22 cellular contexts compared by ENCODE assay signal in genomic region chr5:40779561-40779960, GRCh38. TPM values are rescaled to one million over a fixed set of nuclear protein-coding genes. Genes with fewer than 3 reads are reported as not detected.
DNase-seq lines count a peak whose midpoint lies in the region; ATAC-seq, FAIRE-seq and TF ChIP-seq lines count a peak whose summit lies in the region.
"Had no signal": no experiment of that assay in that cellular context is flagged by ENCODE, and none has a peak within 500 bp of the region (broad histone marks: within the 10 kb centered on the region; RNA-seq: fewer than 3 reads in every experiment).

No MANE protein-coding gene starts in this region.

- TF ChIP-seq EP300 in HepG2 (IDR thresholded peaks at IDR 0.05; ENCODE audit: low read depth in 2 of 2, low read length in 2 of 2) (no peak), HepG2 (CRISPR knock-in tag; IDR thresholded peaks at IDR 0.05; ENCODE audit: borderline replicate concordance) (no peak)

- H3K27ac Mint-ChIP-seq in type B pancreatic cell = peak overlapping the region; percentile 11
- H3K27ac Mint-ChIP-seq: B cell; CD4-positive, CD25-positive, alpha-beta regulatory T cell; CD8-positive, alpha-beta T cell; H9; HFFc6 had no signal

- peaks cover 71% of the 10 kb centered on the region for H3K79me2 ChIP-seq in HepG2 (ENCODE audit: insufficient read depth, low read length)

- peaks cover 16 to 49% (median 24%) of the 10 kb centered on the region in 4 donors for H3K4me1 ChIP-seq in liver (ENCODE audit: control insufficient read depth in 4 of 4, insufficient read depth in 4 of 4, low read length in 3 of 4)
- peaks cover 63% of the 10 kb centered on the region for H3K4me1 ChIP-seq in HepG2 (ENCODE audit: insufficient read depth, low read length)
- peaks cover 0 to 66% (median 25%) of the 10 kb centered on the region in 4 donors for H3K4me1 ChIP-seq in right lobe of liver

- no TSS peak for BruUV-seq in HepG2 (replicated peaks; lab: Mats Ljungman, UMichigan)

- H3K4me1 Mint-ChIP-seq in type B pancreatic cell (ENCODE audit: unreplicated experiment) = peaks cover 23% of the 10 kb centered on the region
- H3K4me1 Mint-ChIP-seq: H9 had no signal

- peaks cover 3% of the 10 kb centered on the region; the same call in 1 of the 2 replicates for H4K20me1 ChIP-seq in HepG2 (ENCODE audit: insufficient read depth, low read length)

- H3K4me3 Mint-ChIP-seq in type B pancreatic cell = no peak overlapping the region
- H3K4me3 Mint-ChIP-seq: B cell; CD4-positive, CD25-positive, alpha-beta regulatory T cell; CD8-positive, alpha-beta T cell; H9; HFFc6 had no signal

- peaks cover 1 to 12% (median 6%) of the 10 kb centered on the region in 4 donors for H3K36me3 ChIP-seq in liver (ENCODE audit: control insufficient read depth in 4 of 4, insufficient read depth in 3 of 4, low read depth in 1 of 4, low read length in 3 of 4)
- peaks cover 7 to 18% of the 10 kb centered on the region in 2 experiments for H3K36me3 ChIP-seq in HepG2 (replicated peaks in 1 of 2; ENCODE audit: control insufficient read depth in 1 of 2, insufficient read depth in 2 of 2, low read length in 2 of 2)
- H3K36me3 ChIP-seq in right lobe of liver = peaks cover 0 to 17% (median 7%) of the 10 kb centered on the region in 4 donors

- DNase-seq in HepG2 (ENCODE audit: low spot score) (no peak), right lobe of liver (no peak), type B pancreatic cell (ENCODE audit: extremely low spot score, unreplicated experiment) (no peak), RKO (ENCODE audit: low spot score) (no peak), HEK293T (ENCODE audit: extremely low spot score) (no peak)
- DNase-seq: Caco-2; CD4-positive, CD25-positive, alpha-beta regulatory T cell; CD8-positive, alpha-beta T cell; DMS153; DND-41; H9; HFFc6 had no signal

- no peak overlapping the region for H3K4me3 ChIP-seq in liver (ENCODE audit: low read depth in 1 of 3, low read length in 3 of 3)
- H3K4me3 ChIP-seq in HepG2 (replicated peaks in 1 of 3; ENCODE audit: insufficient read depth in 1 of 3, low read depth in 2 of 3, low read length in 3 of 3) = no peak overlapping the region
- peak overlapping the region in 1 of 3 donors; percentile 2 for H3K4me3 ChIP-seq in right lobe of liver
- H3K4me3 ChIP-seq: BLaER1 had no signal

- H3K27ac ChIP-seq in liver (ENCODE audit: low read depth in 1 of 2, low read length in 2 of 2) = peak overlapping the region; percentile 60 to 82
- H3K27ac ChIP-seq in HepG2 (ENCODE audit: extremely low read length, insufficient read depth, low read length) = no peak overlapping the region
- peak overlapping the region; percentile 48 to 64 (median 63) for H3K27ac ChIP-seq in right lobe of liver
- H3K27ac ChIP-seq: 22Rv1, BLaER1, C4-2B had no signal

- no peak for TF ChIP-seq POLR2A in HepG2 (IDR thresholded peaks at IDR 0.05; ENCODE audit: insufficient read depth in 1 of 2, low read depth in 2 of 2, low read length in 2 of 2)
- TF ChIP-seq POLR2A in right lobe of liver (IDR thresholded peaks at IDR 0.05) = no peak

- in situ Hi-C loops in HepG2 (cut with HindIII; ENCODE audit: extremely low pct_ligation_motif_present, low pct_unique_long_range_greater_than_20kb) = no loop called here

- no peak for TF ChIP-seq CTCF in liver (IDR thresholded peaks at IDR 0.05; ENCODE audit: low read depth, low read length, missing input control)
- TF ChIP-seq CTCF in HepG2 (CRISPR knock-in tag; IDR thresholded peaks at IDR 0.05) = no peak
- TF ChIP-seq CTCF in right lobe of liver (IDR thresholded peaks at IDR 0.05) = no peak
- no peak for TF ChIP-seq CTCF in type B pancreatic cell (conservative IDR thresholded peaks at IDR 0.05)

- ATAC-seq in HepG2 = no peak
- peak; percentile 36 to 69 (median 54) for ATAC-seq in right lobe of liver
- ATAC-seq: CD8-positive, alpha-beta T cell; HCT116 had no signal

- H3K4me2 ChIP-seq in HepG2 (ENCODE audit: low read depth, low read length) = no peak overlapping the region
- H3K4me2 ChIP-seq: BLaER1 had no signal

- WGBS in liver = 43% methylated on average over 6 of the region's 6 CpGs
- WGBS in HepG2 (ENCODE audit: low lambda C conversion rate) = 80% methylated on average over 6 of the region's 6 CpGs
- WGBS in right lobe of liver (ENCODE audit: insufficient coverage, low coverage, low lambda C conversion rate, missing lambda C conversion rate) = 20% methylated on average over 6 of the region's 6 CpGs

- TF ChIP-seq RAD21 in liver (IDR thresholded peaks at IDR 0.05) (peak in 1 of 2 donors; percentile 38), HepG2 (CRISPR knock-in tag; IDR thresholded peaks at IDR 0.05) (no peak)

- H3K36me3 Mint-ChIP-seq in type B pancreatic cell = peaks cover 18% of the 10 kb centered on the region

- H3K9me3 ChIP-seq in liver (ENCODE audit: control insufficient read depth in 4 of 4, low read length in 3 of 4) = no peaks in the 10 kb centered on the region
- no peaks in the 10 kb centered on the region for H3K9me3 ChIP-seq in HepG2 (ENCODE audit: low read length)
- no peaks in the 10 kb centered on the region for H3K9me3 ChIP-seq in right lobe of liver
- H3K9me3 ChIP-seq: BLaER1, Caco-2 had no signal

- H3K27me3 Mint-ChIP-seq in type B pancreatic cell = no peaks in the 10 kb centered on the region
- H3K27me3 Mint-ChIP-seq: B cell; CD4-positive, CD25-positive, alpha-beta regulatory T cell had no signal

- FAIRE-seq in HepG2 (lab: Jason Lieb, UNC) = no peak
- FAIRE-seq: A204.1, G401.6, GM12892, H1 had no signal

- POLR2A ChIA-PET in HepG2 (lab: Yijun Ruan, JAX) (no interaction called here), HEK293T (lab: Yijun Ruan, JAX) (no interaction called here)

- intact Hi-C loops in HepG2 (cut with micrococcal nuclease; ENCODE audit: unreplicated experiment) (no loop called here), right lobe of liver (cut with DNase I) (no loop called here)

- H3K27me3 ChIP-seq in liver (ENCODE audit: control insufficient read depth in 4 of 4, insufficient read depth in 4 of 4, low read length in 3 of 4) (no peaks in the 10 kb centered on the region), HepG2 (ENCODE audit: control insufficient read depth in 1 of 2, insufficient read depth in 2 of 2, low read length in 2 of 2) (no peaks in the 10 kb centered on the region), right lobe of liver (no peaks in the 10 kb centered on the region)
- H3K27me3 ChIP-seq: BLaER1 had no signal

- H2AFZ ChIP-seq in HepG2 (ENCODE audit: low read length) = no peak overlapping the region

- H3K9ac ChIP-seq in liver (ENCODE audit: low read depth in 1 of 2, low read length in 2 of 2) (no peak overlapping the region), HepG2 (ENCODE audit: insufficient read depth, low read depth, low read length) (no peak overlapping the region)
- H3K9ac ChIP-seq: BLaER1 had no signal

- H3K9me3 Mint-ChIP-seq in type B pancreatic cell = no peaks in the 10 kb centered on the region
- H3K9me3 Mint-ChIP-seq: CD4-positive, CD25-positive, alpha-beta regulatory T cell; CD8-positive, alpha-beta T cell; H9; HFFc6 had no signal

- CTCF ChIA-PET in HepG2 (lab: Yijun Ruan, JAX; ENCODE audit: low intra/inter-chr PET ratio, low total read pairs) (no interaction called here), HEK293T (lab: Yijun Ruan, JAX) (no interaction called here)

RNA-seq across cellular contexts. Expression of gene PRKAA1, which starts 18.6 kb away (rescaled TPM):
- total RNA-seq in liver (100 to 1,000 TPM in 1 of 2 donors, 10 to 100 TPM in 1; 59.4 to 105 TPM), HepG2 (2016; rRNA removed; fragmentation: Illumina TruSeq; extraction: Trizol) (58.0 and 78.7 TPM in 2 replicates), right lobe of liver (10 to 100 TPM; 36.7 to 82.4 (median 69.9) TPM), type B pancreatic cell (ENCODE audit: low replicate concordance) (58.2 and 58.6 TPM in 2 replicates)
- polyA plus RNA-seq in liver (10 to 100 TPM; 23.7 to 25.5 TPM), HepG2 (2011; rRNA removed) (29.0 and 36.6 TPM in 2 replicates)
- total RNA-seq in HepG2 (2016; cell fraction: cytosol; rRNA removed; fragmentation: Illumina TruSeq; extraction: Trizol; ENCODE audit: low read depth) = 31.0 and 34.0 TPM in 2 replicates
- total RNA-seq in HepG2 (2016; cell fraction: insoluble cytoplasmic fraction; rRNA removed; fragmentation: Illumina TruSeq; extraction: Trizol) = 56.3 and 76.7 TPM in 2 replicates
- 28.2 and 36.2 TPM in 2 replicates for total RNA-seq in HepG2 (2016; cell fraction: membrane; rRNA removed; fragmentation: Illumina TruSeq; extraction: Trizol)
- 48.6 and 60.5 TPM in 2 replicates for total RNA-seq in HepG2 (2016; cell fraction: nucleus; rRNA removed; fragmentation: Illumina TruSeq; extraction: Trizol)
- polyA plus RNA-seq in HepG2 (2011; cell fraction: cytosol; rRNA removed) = 10.5 and 18.5 TPM in 2 replicates
- 38.2 and 50.6 TPM in 2 replicates for polyA plus RNA-seq in HepG2 (2011; cell fraction: nucleus; rRNA removed)
- 39.5 and 51.9 TPM in 2 replicates for polyA plus RNA-seq in HepG2 (2012)
- 1.4 and 1.5 TPM in 2 replicates for polyA plus RNA-seq in HepG2 (2016; cell fraction: cytosol; fragmentation: Illumina TruSeq; extraction: Trizol; ENCODE audit: low read depth)
- 32.4 and 34.1 TPM in 2 replicates for polyA plus RNA-seq in HepG2 (2016; cell fraction: insoluble cytoplasmic fraction; fragmentation: Illumina TruSeq; extraction: Trizol; ENCODE audit: low read depth)
- polyA plus RNA-seq in HepG2 (2016; cell fraction: membrane; fragmentation: Illumina TruSeq; extraction: Trizol; ENCODE audit: low read depth) = 3.2 and 4.1 TPM in 2 replicates
- 61.0 and 74.0 TPM in 2 replicates for polyA plus RNA-seq in HepG2 (2016; cell fraction: nucleus; fragmentation: Illumina TruSeq; extraction: Trizol; ENCODE audit: insufficient read depth, low read depth)
- 12.8 and 19.6 TPM in 2 replicates for polyA minus RNA-seq in HepG2 (2011; rRNA and poly(A)+ RNA removed; ENCODE audit: low replicate concordance)
- polyA minus RNA-seq in HepG2 (2011; cell fraction: cytosol; rRNA and poly(A)+ RNA removed) = 42.8 and 49.6 TPM in 2 replicates
- 88.8 and 97.3 TPM in 2 replicates for polyA minus RNA-seq in HepG2 (2011; cell fraction: nucleus; rRNA and poly(A)+ RNA removed)

RNA-seq across cellular contexts. Expression of gene TTC33, which starts 23.8 kb away (rescaled TPM):
- total RNA-seq in liver = 10 to 100 TPM; 10.2 to 12.0 TPM
- 1 to 10 TPM; 4.3 to 4.9 TPM for polyA plus RNA-seq in liver
- 20.0 and 37.9 TPM in 2 replicates for total RNA-seq in HepG2 (2016; rRNA removed; fragmentation: Illumina TruSeq; extraction: Trizol)
- 1.3 and 1.7 TPM in 2 replicates for total RNA-seq in HepG2 (2016; cell fraction: cytosol; rRNA removed; fragmentation: Illumina TruSeq; extraction: Trizol; ENCODE audit: low read depth)
- 18.6 and 39.1 TPM in 2 replicates for total RNA-seq in HepG2 (2016; cell fraction: insoluble cytoplasmic fraction; rRNA removed; fragmentation: Illumina TruSeq; extraction: Trizol)
- total RNA-seq in HepG2 (2016; cell fraction: membrane; rRNA removed; fragmentation: Illumina TruSeq; extraction: Trizol) = 4.6 and 4.8 TPM in 2 replicates
- 9.9 and 10.9 TPM in 2 replicates for total RNA-seq in HepG2 (2016; cell fraction: nucleus; rRNA removed; fragmentation: Illumina TruSeq; extraction: Trizol)
- polyA plus RNA-seq in HepG2 (2011; rRNA removed) = 3.8 and 4.5 TPM in 2 replicates
- polyA plus RNA-seq in HepG2 (2011; cell fraction: cytosol; rRNA removed) = 1.4 and 2.4 TPM in 2 replicates
- polyA plus RNA-seq in HepG2 (2011; cell fraction: nucleus; rRNA removed) = 1.2 and 2.1 TPM in 2 replicates
- 9.7 and 10.0 TPM in 2 replicates for polyA plus RNA-seq in HepG2 (2012)
- 0.32 and 0.58 TPM in 2 replicates for polyA plus RNA-seq in HepG2 (2016; cell fraction: cytosol; fragmentation: Illumina TruSeq; extraction: Trizol; ENCODE audit: low read depth)
- polyA plus RNA-seq in HepG2 (2016; cell fraction: insoluble cytoplasmic fraction; fragmentation: Illumina TruSeq; extraction: Trizol; ENCODE audit: low read depth) = 21.9 and 22.3 TPM in 2 replicates
- polyA plus RNA-seq in HepG2 (2016; cell fraction: membrane; fragmentation: Illumina TruSeq; extraction: Trizol; ENCODE audit: low read depth) = 1.8 and 2.1 TPM in 2 replicates
- polyA plus RNA-seq in HepG2 (2016; cell fraction: nucleus; fragmentation: Illumina TruSeq; extraction: Trizol; ENCODE audit: insufficient read depth, low read depth) = 8.5 and 9.4 TPM in 2 replicates
- 1.7 and 4.1 TPM in 2 replicates for polyA minus RNA-seq in HepG2 (2011; rRNA and poly(A)+ RNA removed; ENCODE audit: low replicate concordance)
- 7.9 and 11.0 TPM in 2 replicates for polyA minus RNA-seq in HepG2 (2011; cell fraction: cytosol; rRNA and poly(A)+ RNA removed)
- polyA minus RNA-seq in HepG2 (2011; cell fraction: nucleus; rRNA and poly(A)+ RNA removed) = 12.5 and 17.9 TPM in 2 replicates
- total RNA-seq in right lobe of liver = 1 to 10 TPM; 5.6 to 9.2 (median 7.0) TPM
- 11.3 and 15.8 TPM in 2 replicates for total RNA-seq in type B pancreatic cell (ENCODE audit: low replicate concordance)

RNA-seq across cellular contexts. Expression of gene RPL37, which starts 55.5 kb away (rescaled TPM):
- total RNA-seq in liver (1,000 to 10,000 TPM in 1 of 2 donors, 10 to 100 TPM in 1; 40.5 to 1,326 TPM), HepG2 (2016; rRNA removed; fragmentation: Illumina TruSeq; extraction: Trizol) (1,981 and 2,192 TPM in 2 replicates), right lobe of liver (100 to 1,000 TPM in 4 of 6 experiments, 10 to 100 TPM in 2; 36.5 to 472 (median 400) TPM), type B pancreatic cell (ENCODE audit: low replicate concordance) (1,654 and 1,766 TPM in 2 replicates)
- polyA plus RNA-seq in liver (100 to 1,000 TPM; 479 to 965 TPM), HepG2 (2011; rRNA removed) (3,367 and 3,734 TPM in 2 replicates)
- 3,324 and 3,542 TPM in 2 replicates for total RNA-seq in HepG2 (2016; cell fraction: cytosol; rRNA removed; fragmentation: Illumina TruSeq; extraction: Trizol; ENCODE audit: low read depth)
- 1,946 and 2,347 TPM in 2 replicates for total RNA-seq in HepG2 (2016; cell fraction: insoluble cytoplasmic fraction; rRNA removed; fragmentation: Illumina TruSeq; extraction: Trizol)
- 4,900 and 5,247 TPM in 2 replicates for total RNA-seq in HepG2 (2016; cell fraction: membrane; rRNA removed; fragmentation: Illumina TruSeq; extraction: Trizol)
- total RNA-seq in HepG2 (2016; cell fraction: nucleus; rRNA removed; fragmentation: Illumina TruSeq; extraction: Trizol) = 696 and 786 TPM in 2 replicates
- 216 and 299 TPM in 2 replicates for polyA plus RNA-seq in HepG2 (2011; cell fraction: cytosol; rRNA removed)
- polyA plus RNA-seq in HepG2 (2011; cell fraction: nucleus; rRNA removed) = 168 and 341 TPM in 2 replicates
- polyA plus RNA-seq in HepG2 (2012) = 2,075 and 2,920 TPM in 2 replicates
- 4,668 and 5,281 TPM in 2 replicates for polyA plus RNA-seq in HepG2 (2016; cell fraction: cytosol; fragmentation: Illumina TruSeq; extraction: Trizol; ENCODE audit: low read depth)
- 2,672 and 2,701 TPM in 2 replicates for polyA plus RNA-seq in HepG2 (2016; cell fraction: insoluble cytoplasmic fraction; fragmentation: Illumina TruSeq; extraction: Trizol; ENCODE audit: low read depth)
- 6,074 and 6,302 TPM in 2 replicates for polyA plus RNA-seq in HepG2 (2016; cell fraction: membrane; fragmentation: Illumina TruSeq; extraction: Trizol; ENCODE audit: low read depth)
- 1,552 and 1,570 TPM in 2 replicates for polyA plus RNA-seq in HepG2 (2016; cell fraction: nucleus; fragmentation: Illumina TruSeq; extraction: Trizol; ENCODE audit: insufficient read depth, low read depth)
- 352 and 1,422 TPM in 2 replicates for polyA minus RNA-seq in HepG2 (2011; rRNA and poly(A)+ RNA removed; ENCODE audit: low replicate concordance)
- 513 and 618 TPM in 2 replicates for polyA minus RNA-seq in HepG2 (2011; cell fraction: cytosol; rRNA and poly(A)+ RNA removed)
- polyA minus RNA-seq in HepG2 (2011; cell fraction: nucleus; rRNA and poly(A)+ RNA removed) = 284 and 353 TPM in 2 replicates
